ENCODE assay signal across 1 cellular context in the genomic region with DNA sequence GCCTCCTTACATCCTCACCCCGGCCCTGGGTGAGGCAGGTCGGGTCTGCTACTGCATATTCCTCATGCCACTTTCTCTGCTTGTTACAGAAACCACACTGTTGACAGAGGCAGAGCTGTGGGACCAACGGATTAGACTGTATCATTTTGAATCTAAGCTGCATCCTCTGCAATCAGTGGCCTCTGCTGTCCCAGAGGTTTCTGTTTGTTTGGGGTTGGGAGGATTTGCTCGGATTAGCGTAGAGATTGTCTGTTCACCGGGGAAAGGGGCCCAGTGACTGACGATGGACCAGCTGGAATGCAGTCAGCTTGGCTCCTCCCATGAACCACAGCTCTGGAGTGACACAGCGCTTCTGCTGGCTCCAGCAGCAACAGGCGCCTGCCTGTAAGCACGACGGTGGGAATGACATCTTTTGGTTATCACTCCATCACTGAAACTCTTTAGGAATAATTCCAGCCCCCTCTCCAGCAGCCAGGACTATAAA.
TF ChIP-seq lines count a peak whose summit lies in the region.

No MANE protein-coding gene starts in this region.

TF ChIP-seq in H1, 55 proteins besides CTCF, POLR2A, EP300 and RAD21 (continued from another document):
- TF ChIP-seq SIN3A (conservative IDR thresholded peaks at IDR 0.05 in 1 of 2, IDR thresholded peaks at IDR 0.05 in 1 of 2; ENCODE audit: low read depth in 1 of 2, low read length in 2 of 2) (no peak), CBX5 (IDR thresholded peaks at IDR 0.05; ENCODE audit: low read depth, low read length) (no peak), TEAD4 (IDR thresholded peaks at IDR 0.05; ENCODE audit: low read depth, low read length) (peak; percentile 91), CBX8 (IDR thresholded peaks at IDR 0.05; ENCODE audit: borderline replicate concordance, low read depth, low read length) (no peak), MAX (IDR thresholded peaks at IDR 0.05) (0 out of 2 replicates have a peak, but pooled peaks have one; percentile 46), ATF2 (IDR thresholded peaks at IDR 0.05; ENCODE audit: low read length) (no peak), BACH1 (IDR thresholded peaks at IDR 0.05; ENCODE audit: low read length) (peak; percentile 79), KDM5A (IDR thresholded peaks at IDR 0.05; ENCODE audit: low read length) (no peak), EGR1 (IDR thresholded peaks at IDR 0.05; ENCODE audit: borderline replicate concordance, low read depth, low read length) (no peak), SP1 (IDR thresholded peaks at IDR 0.05; ENCODE audit: low read depth, low read length) (0 out of 2 replicates have a peak, but pooled peaks have one; percentile 36), JUN (IDR thresholded peaks at IDR 0.05; ENCODE audit: low read depth, low read length) (no peak), POLR2AphosphoS5 (IDR thresholded peaks at IDR 0.05; ENCODE audit: low read depth, low read length) (no peak), EZH2 (IDR thresholded peaks at IDR 0.05; ENCODE audit: low read depth, low read length, severe bottlenecking) (no peak), HDAC6 (IDR thresholded peaks at IDR 0.05; ENCODE audit: low read depth, low read length) (no peak), YY1 (IDR thresholded peaks at IDR 0.05; ENCODE audit: low read depth, low read length) (no peak)
- TF ChIP-seq, protein P1, sequence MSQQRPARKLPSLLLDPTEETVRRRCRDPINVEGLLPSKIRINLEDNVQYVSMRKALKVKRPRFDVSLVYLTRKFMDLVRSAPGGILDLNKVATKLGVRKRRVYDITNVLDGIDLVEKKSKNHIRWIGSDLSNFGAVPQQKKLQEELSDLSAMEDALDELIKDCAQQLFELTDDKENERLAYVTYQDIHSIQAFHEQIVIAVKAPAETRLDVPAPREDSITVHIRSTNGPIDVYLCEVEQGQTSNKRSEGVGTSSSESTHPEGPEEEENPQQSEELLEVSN (IDR thresholded peaks at IDR 0.05), result peak; percentile 47
